8 cellular contexts compared by ENCODE assay signal in genomic region chr6:11537229-11538048, GRCh38. TPM values are rescaled to one million over a fixed set of nuclear protein-coding genes. Genes with fewer than 3 reads are reported as not detected.
DNase-seq lines count a peak whose midpoint lies in the region; ATAC-seq and TF ChIP-seq lines count a peak whose summit lies in the region.

TMEM170B (plus strand) TSS chr6:11537749; CDS start chr6:11538278, 529 bp downstream.

- POLR2A ChIA-PET in CD8-positive, alpha-beta T cell (lab: Charles Lee): no interaction called here
- POLR2A ChIA-PET in activated CD4-positive, alpha-beta memory T cell treated with anti-CD3 and anti-CD28 coated beads, Interleukin-2, amount 10 ng/mL, durations not matched to agents 7 days and 5 days (lab: Charles Lee): interaction anchor here (1.4 kb wide), 1 partner anchor 443 kb away, joined by 4 read pairs; no protein-coding TSS in a partner anchor

- TF ChIP-seq CTCF in CD8-positive, alpha-beta T cell (IDR thresholded peaks at IDR 0.05): no peak
- TF ChIP-seq CTCF in dorsolateral prefrontal cortex (IDR thresholded peaks at IDR 0.05 in 54 of 56, conservative IDR thresholded peaks at IDR 0.05 in 2 of 56; ENCODE audit: low read depth in 1 of 56, partially characterized antibody in 56 of 56) (peak in 21 of 56 donors; percentile 2 to 64 (median 27)), lung (IDR thresholded peaks at IDR 0.05; ENCODE audit: control extremely low read depth, extremely low read depth) (no peak)

- 0% methylated on average over 67 to 110 of the region's 110 CpGs for WGBS in lung, 2 donors

- H3K27ac ChIP-seq in CD8-positive, alpha-beta T cell (ENCODE audit: low read depth, low read length): peak within 1 kb of the TSS; percentile 60
- H3K27ac ChIP-seq in dorsolateral prefrontal cortex (peak within 1 kb of the TSS; percentile 0 to 97 (median 91)), lung (ENCODE audit: low read depth in 1 of 2, low read length in 1 of 2) (peak within 1 kb of the TSS; percentile 70 to 95)

- peak within 1 kb of the TSS; percentile 74 for H3K27ac Mint-ChIP-seq in CD8-positive, alpha-beta T cell
- H3K27ac Mint-ChIP-seq in activated CD4-positive, alpha-beta memory T cell treated with anti-CD3 and anti-CD28 coated beads, Interleukin-2, amount 10 ng/mL, durations not matched to agents 7 days and 5 days: no peak within 1 kb of the TSS

- intact Hi-C loops in CD8-positive, alpha-beta T cell (cut with DNase I, micrococcal nuclease): loop anchor here (1.0 to 10.0 kb wide), 15 partner anchors 155 to 1790 kb away; partner anchors contain the start of genes MAK (in 2 of the 2), NEDD9 (in 2 of the 2), TBC1D7 (in 2 of the 2) and TMEM14B (in 2 of the 2)
- intact Hi-C loops in dorsolateral prefrontal cortex (cut with DNase I): loop anchor here (5.0 kb wide), 2 partner anchors 40 to 445 kb away; partner anchors contain the start of gene SMIM13 (in 1 of the 2)

- H3K9me3 Mint-ChIP-seq in CD8-positive, alpha-beta T cell: no peaks in the 10 kb centered on the region
- H3K9me3 Mint-ChIP-seq in activated CD4-positive, alpha-beta memory T cell treated with anti-CD3 and anti-CD28 coated beads, Interleukin-2, amount 10 ng/mL, durations not matched to agents 7 days and 5 days: no peaks in the 10 kb centered on the region

- CTCF ChIA-PET in CD8-positive, alpha-beta T cell (lab: Charles Lee): no interaction called here
- CTCF ChIA-PET in activated CD4-positive, alpha-beta memory T cell treated with anti-CD3 and anti-CD28 coated beads, Interleukin-2, amount 10 ng/mL, durations not matched to agents 7 days and 5 days (lab: Charles Lee): no interaction called here

- H3K4me3 ChIP-seq in CD8-positive, alpha-beta T cell (ENCODE audit: low read depth, low read length): peak within 1 kb of the TSS; percentile 85
- H3K4me3 ChIP-seq in dorsolateral prefrontal cortex (peak within 1 kb of the TSS; percentile 70 to 99 (median 92)), lung (peak within 1 kb of the TSS; percentile 96)

- DNase-seq in CD8-positive, alpha-beta T cell: peak; percentile 94 to 99 (median 97)
- peak; percentile 91 for DNase-seq in HK-2 (ENCODE audit: unreplicated experiment)
- DNase-seq in NCI-H82 (lab: John Stamatoyannopoulos, UW): peak; percentile 98
- peak; percentile 92 for DNase-seq in activated CD4-positive, alpha-beta memory T cell treated with anti-CD3 and anti-CD28 coated beads, Interleukin-2, amount 10 ng/mL, durations not matched to agents 7 days and 5 days
- peak; percentile 93 to 97 (median 96) for DNase-seq in dorsolateral prefrontal cortex
- peak; percentile 95 for DNase-seq in lung (ENCODE audit: low spot score)
- DNase-seq in stimulated activated CD4-positive, alpha-beta T cell treated with anti-CD3 and anti-CD28 coated beads, TNF-alpha, amount 100 ng/mL, for 24 hours (ENCODE audit: low read depth in 3 of 3): peak; percentile 90 to 94 (median 93)

- peaks cover 10% of the 10 kb centered on the region for H3K4me1 ChIP-seq in CD8-positive, alpha-beta T cell (ENCODE audit: insufficient read depth, low read length)
- H3K4me1 ChIP-seq in lung (ENCODE audit: control insufficient read depth in 2 of 2, insufficient read depth in 2 of 2, low read length in 2 of 2): peaks cover 1 to 3% of the 10 kb centered on the region in 2 donors

- peak; percentile 93 for ATAC-seq in CD8-positive, alpha-beta T cell
- peak; percentile 97 for ATAC-seq in GM19463 (IDR thresholded peaks at IDR 0.05; ENCODE audit: unreplicated experiment)
- peak; percentile 98 for ATAC-seq in lung (ENCODE audit: insufficient read depth, low FRiP score)

- H3K9me3 ChIP-seq in CD8-positive, alpha-beta T cell (ENCODE audit: low read length): no peaks in the 10 kb centered on the region
- H3K9me3 ChIP-seq in lung (ENCODE audit: control insufficient read depth in 2 of 2, insufficient read depth in 1 of 2, low read length in 1 of 2): no peaks in the 10 kb centered on the region

- H3K36me3 Mint-ChIP-seq in CD8-positive, alpha-beta T cell: no peaks in the 10 kb centered on the region
- H3K36me3 Mint-ChIP-seq in activated CD4-positive, alpha-beta memory T cell treated with anti-CD3 and anti-CD28 coated beads, Interleukin-2, amount 10 ng/mL, durations not matched to agents 7 days and 5 days (ENCODE audit: low read depth): no peaks in the 10 kb centered on the region

- peaks cover 18% of the 10 kb centered on the region for H3K4me1 Mint-ChIP-seq in CD8-positive, alpha-beta T cell (ENCODE audit: low read depth)
- peaks cover 12% of the 10 kb centered on the region for H3K4me1 Mint-ChIP-seq in activated CD4-positive, alpha-beta memory T cell treated with anti-CD3 and anti-CD28 coated beads, Interleukin-2, amount 10 ng/mL, durations not matched to agents 7 days and 5 days

- peak within 1 kb of the TSS; percentile 85 for H3K4me3 Mint-ChIP-seq in CD8-positive, alpha-beta T cell
- H3K4me3 Mint-ChIP-seq in activated CD4-positive, alpha-beta memory T cell treated with anti-CD3 and anti-CD28 coated beads, Interleukin-2, amount 10 ng/mL, durations not matched to agents 7 days and 5 days: peak within 1 kb of the TSS; percentile 70

- peaks cover 7% of the 10 kb centered on the region for H3K27me3 Mint-ChIP-seq in CD8-positive, alpha-beta T cell (ENCODE audit: low read depth)
- peaks cover 48% of the 10 kb centered on the region for H3K27me3 Mint-ChIP-seq in activated CD4-positive, alpha-beta memory T cell treated with anti-CD3 and anti-CD28 coated beads, Interleukin-2, amount 10 ng/mL, durations not matched to agents 7 days and 5 days

- no peaks in the 10 kb centered on the region for H3K36me3 ChIP-seq in CD8-positive, alpha-beta T cell (ENCODE audit: insufficient read depth, low read length)
- H3K36me3 ChIP-seq in lung (ENCODE audit: control insufficient read depth in 2 of 2, insufficient read depth in 2 of 2, low read length in 2 of 2): no peaks in the 10 kb centered on the region

- no peaks in the 10 kb centered on the region for H3K27me3 ChIP-seq in CD8-positive, alpha-beta T cell (ENCODE audit: insufficient read depth, low read length)
- H3K27me3 ChIP-seq in dorsolateral prefrontal cortex (no peaks in the 10 kb centered on the region), lung (ENCODE audit: control insufficient read depth, insufficient read depth) (no peaks in the 10 kb centered on the region)

RNA-seq across cellular contexts. Expression of gene TMEM170B, which starts in this region (rescaled TPM):
- total RNA-seq in CD8-positive, alpha-beta T cell: 1 to 10 TPM; 2.2 TPM
- total RNA-seq in activated CD4-positive, alpha-beta memory T cell treated with anti-CD3 and anti-CD28 coated beads, Interleukin-2, amount 10 ng/mL, durations not matched to agents 7 days and 5 days: under 1 TPM; 0.48 to 0.50 TPM
- total RNA-seq in dorsolateral prefrontal cortex: 10 to 100 TPM; 19.1 to 53.1 (median 33.6) TPM
- 1 to 10 TPM; 6.6 to 9.2 TPM for total RNA-seq in lung
- 1 to 10 TPM; 2.2 to 2.6 TPM for polyA plus RNA-seq in lung

Comparison
In these comparisons a context has a peak if more than half of its experiments do, and no peak if none do; other contexts are left out.
1. Peak in every context shown above with its lines: DNase-seq, ATAC-seq, H3K4me3 ChIP-seq and H3K27ac ChIP-seq.
2. Peak in DNase-seq in activated CD4-positive, alpha-beta memory T cell treated with anti-CD3 and anti-CD28 coated beads, Interleukin-2, amount 10 ng/mL, durations not matched to agents 7 days and 5 days; RNA of the gene not detected or under 1 TPM.